Comparison of ENCODE assay signal across 27 cellular contexts in the genomic region with DNA sequence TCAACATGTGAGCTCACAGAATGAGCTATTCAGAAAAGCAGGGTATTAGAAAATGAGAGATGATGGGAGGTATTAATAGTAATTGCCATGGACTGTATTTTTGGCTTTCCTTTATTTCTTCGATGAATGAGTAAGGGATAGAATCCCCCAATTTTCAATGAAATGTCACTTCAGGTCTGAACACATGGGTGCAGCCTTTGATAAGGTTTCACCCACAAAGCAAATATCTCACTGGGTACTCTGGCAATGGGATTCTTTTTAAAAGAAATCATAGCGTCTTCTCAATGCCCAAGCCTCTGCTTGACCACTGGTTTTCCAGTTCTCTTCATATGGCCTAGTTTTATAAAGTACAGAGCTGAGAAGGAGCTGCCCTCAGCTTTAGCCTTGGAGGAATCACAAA.
"Had no signal": no experiment of that assay in that cellular context is flagged by ENCODE, and none has a peak within 500 bp of the region (broad histone marks: within the 10 kb centered on the region; RNA-seq: fewer than 3 reads in every experiment).

No MANE protein-coding gene starts in this region.

- H3K4me2 ChIP-seq: neural progenitor cell had no signal

- H3K9me3 Mint-ChIP-seq: activated naive CD8-positive, alpha-beta T cell treated with anti-CD3 and anti-CD28 coated beads for 36 hours; activated T-cell treated with anti-CD3 and anti-CD28 coated beads, Interleukin-2, amount 50 U/mL, for 4 hours; activated T-helper 2 cell treated with anti-CD3 and anti-CD28 coated beads, Interferon-gamma antibody, Interleukin-2, Interleukin-4, amounts not matched to agents 10 μg/mL and 5 μg/mL and 100 μg/mL, durations not matched to agents 14 hours and 24 hours and 36 hours; naive thymus-derived CD4-positive, alpha-beta T cell; neural progenitor cell had no signal

- H3K27ac ChIP-seq: left lung, neural progenitor cell, spleen, testis, uterus had no signal

- H3K4me3 ChIP-seq: left lung, neural progenitor cell, spleen, testis, uterus had no signal

- H3K4me1 ChIP-seq: left lung, spleen, testis, uterus had no signal

- H3K27ac Mint-ChIP-seq: activated naive CD8-positive, alpha-beta T cell treated with anti-CD3 and anti-CD28 coated beads for 36 hours; activated T-helper 2 cell treated with anti-CD3 and anti-CD28 coated beads, Interferon-gamma antibody, Interleukin-2, Interleukin-4, amounts not matched to agents 10 μg/mL and 5 μg/mL and 100 μg/mL, durations not matched to agents 14 hours and 24 hours and 36 hours; dendritic cell treated with granulocyte-macrophage colony-stimulating factor and Interleukin-4, amounts not matched to agents 40 ng/mL and 50 ng/mL, for 4 days; immature natural killer cell; naive thymus-derived CD4-positive, alpha-beta T cell; neural progenitor cell; progenitor cell of endocrine pancreas had no signal

- ATAC-seq: activated T-cell treated with anti-CD3 and anti-CD28 coated beads, Interleukin-2, amount 50 U/mL, for 4 hours; left lung; naive thymus-derived CD4-positive, alpha-beta T cell had no signal

- H3K9me3 ChIP-seq: left lung, spleen, testis, uterus had no signal

- H3K27me3 ChIP-seq: left lung, neural progenitor cell, spleen, testis, uterus had no signal

- H3K9ac ChIP-seq: neural progenitor cell had no signal

- H2AFZ ChIP-seq: neural progenitor cell had no signal

- H3K36me3 ChIP-seq: left lung, neural progenitor cell, spleen, uterus had no signal

- DNase-seq: activated CD4-positive, alpha-beta T cell treated with anti-CD3 and anti-CD28 coated beads for 4 hours; activated CD4-positive, alpha-beta T cell treated with anti-CD3 and anti-CD28 coated beads, Interleukin-2, amount 50 U/mL, for 48 hours; activated CD4-positive, CD25-positive, alpha-beta regulatory T cell; activated CD8-positive, alpha-beta memory T cell treated with anti-CD3 and anti-CD28 coated beads, Interleukin-2, amount 50 U/mL, for 48 hours; activated naive CD4-positive, alpha-beta T cell; activated naive CD8-positive, alpha-beta T cell treated with anti-CD3 and anti-CD28 coated beads for 36 hours; activated T-cell treated with anti-CD3 and anti-CD28 coated beads, Interleukin-2, amount 50 U/mL, for 4 hours; amniotic stem cell; cerebellar nuclear complex; effector CD4-positive, alpha-beta T cell; erythroblast; foreskin melanocyte; immature natural killer cell; left lung; naive thymus-derived CD4-positive, alpha-beta T cell; retina; spleen; stimulated activated CD4-positive, alpha-beta T cell treated with anti-CD3 and anti-CD28 coated beads, Interleukin-4, amount 100 ng/mL, for 1 hour; stimulated activated naive CD4-positive, alpha-beta T cell; T1000; testis; trophoblast cell; uterus had no signal

- H3K36me3 Mint-ChIP-seq: activated naive CD8-positive, alpha-beta T cell treated with anti-CD3 and anti-CD28 coated beads for 36 hours; immature natural killer cell; naive thymus-derived CD4-positive, alpha-beta T cell; neural progenitor cell had no signal
